ENCODE assay signal across 7 cellular contexts in genomic region chr5:38994329-38994927, GRCh38.
DNase-seq lines count a peak whose midpoint lies in the region; FAIRE-seq and TF ChIP-seq lines count a peak whose summit lies in the region.

No MANE protein-coding gene starts in this region.

- H3K4me3 ChIP-seq in brain microvascular endothelial cell (ENCODE audit: low read depth, low read length): no peak overlapping the region
- H3K4me3 ChIP-seq in tibial nerve: no peak overlapping the region

- TF ChIP-seq CTCF in H9 (conservative IDR thresholded peaks at IDR 0.05) (peak; percentile 62), brain microvascular endothelial cell (IDR thresholded peaks at IDR 0.05; ENCODE audit: low read depth, low read length, missing control alignments) (peak; percentile 67), tibial nerve (IDR thresholded peaks at IDR 0.05) (peak in 4 of 5 experiments; percentile 33 to 50 (median 45))

- no peak overlapping the region for H2BK5ac ChIP-seq in H9 (ENCODE audit: insufficient read length, low read length)

- no peak overlapping the region for H4K8ac ChIP-seq in H9 (replicated peaks; ENCODE audit: insufficient read length, low read depth, low read length)

- no peak overlapping the region for H3K27ac ChIP-seq in H9 (ENCODE audit: insufficient read length, low read depth, low read length)
- no peak overlapping the region for H3K27ac ChIP-seq in brain microvascular endothelial cell
- no peak overlapping the region for H3K27ac ChIP-seq in tibial nerve

- no peak overlapping the region for H3K4me3 Mint-ChIP-seq in H9

- H3K18ac ChIP-seq in H9 (ENCODE audit: insufficient read length, low read depth, low read length): no peak overlapping the region

- H3K27ac Mint-ChIP-seq in H9: no peak overlapping the region

- WGBS in H9 (ENCODE audit: extremely low coverage, insufficient read length, low lambda C conversion rate): no CpG with 5 or more reads among the region's 5 CpGs
- 29 to 32% methylated on average over 5 of the region's 5 CpGs for WGBS in tibial nerve, 2 donors

- peak; percentile 97 for FAIRE-seq in islet of Langerhans (lab: Jason Lieb, UNC)

- peaks cover 13 to 18% of the 10 kb centered on the region in 2 experiments for H3K9me3 Mint-ChIP-seq in H9

- no peaks in the 10 kb centered on the region for H4K20me1 ChIP-seq in H9 (ENCODE audit: control insufficient read depth, insufficient read depth, insufficient read length)

- H3K23ac ChIP-seq in H9 (ENCODE audit: insufficient read length, low read depth, low read length): no peak overlapping the region

- H3T11ph ChIP-seq in H9 (ENCODE audit: low read length): no peak overlapping the region

- TF ChIP-seq EP300 in tibial nerve (IDR thresholded peaks at IDR 0.05): no peak

- H4K5ac ChIP-seq in H9 (ENCODE audit: insufficient read length, low read depth, low read length): no peak overlapping the region

- H4K91ac ChIP-seq in H9 (ENCODE audit: insufficient read length, low read depth, low read length): no peak overlapping the region

- no peak overlapping the region for H3K4me2 ChIP-seq in H9 (ENCODE audit: insufficient read depth, insufficient read length, low read length)

- in situ Hi-C loops in brain microvascular endothelial cell (cut with HindIII; ENCODE audit: low pct_ligation_motif_present, low sequenced_read_pairs): no loop called here

- no peaks in the 10 kb centered on the region for H3K79me1 ChIP-seq in H9 (ENCODE audit: insufficient read depth, low read depth, low read length, poor library complexity, severe bottlenecking)

- H2BK15ac ChIP-seq in H9 (ENCODE audit: low read depth, low read length): no peak overlapping the region

- no peaks in the 10 kb centered on the region for H3K9me3 ChIP-seq in H9 (ENCODE audit: control insufficient read depth, low read depth, low read length)
- H3K9me3 ChIP-seq in tibial nerve: peaks cover 0 to 6% (median 2%) of the 10 kb centered on the region in 4 donors

- no peak overlapping the region for H2BK12ac ChIP-seq in H9 (ENCODE audit: insufficient read length, low read depth, low read length)

- H3K9ac ChIP-seq in H9 (ENCODE audit: extremely low read depth, insufficient read length, low read length): no peak overlapping the region

- H3K14ac ChIP-seq in H9 (ENCODE audit: insufficient read depth, low read length): no peak overlapping the region

- peaks cover 18 to 35% (median 25%) of the 10 kb centered on the region in 3 experiments for H3K36me3 Mint-ChIP-seq in H9 (ENCODE audit: insufficient read depth in 1 of 3, low read depth in 3 of 3)

- H3K36me3 ChIP-seq in brain microvascular endothelial cell (replicated peaks): peaks cover 9% of the 10 kb centered on the region
- peaks cover 0 to 25% (median 0%) of the 10 kb centered on the region in 3 donors for H3K36me3 ChIP-seq in tibial nerve

- no peak overlapping the region for H2AFZ ChIP-seq in H9 (ENCODE audit: low read length)

- H2BK120ac ChIP-seq in H9 (ENCODE audit: low read depth, low read length, poor library complexity, severe bottlenecking): no peak overlapping the region

- no peak overlapping the region for H3K4ac ChIP-seq in H9 (ENCODE audit: low read depth, low read length)

- no peaks in the 10 kb centered on the region for H3K79me2 ChIP-seq in H9 (ENCODE audit: insufficient read depth, low read length)

- no peaks in the 10 kb centered on the region for H3K23me2 ChIP-seq in H9 (ENCODE audit: insufficient read length, low read depth, low read length, poor library complexity, severe bottlenecking)

- H3K4me1 ChIP-seq in H9 (ENCODE audit: insufficient read depth, low read length): no peaks in the 10 kb centered on the region
- H3K4me1 ChIP-seq in tibial nerve: peaks cover 0 to 16% (median 0%) of the 10 kb centered on the region in 4 donors

- TF ChIP-seq POLR2A in tibial nerve (IDR thresholded peaks at IDR 0.05): no peak

- H3K4me1 Mint-ChIP-seq in H9: peaks cover 5 to 7% of the 10 kb centered on the region in 2 experiments; a peak in 3 of 4 replicates

- no peaks in the 10 kb centered on the region for H3K27me3 Mint-ChIP-seq in H9 (ENCODE audit: low read depth)

- no peak overlapping the region for H2BK20ac ChIP-seq in H9 (ENCODE audit: low read depth, low read length, poor library complexity, severe bottlenecking)

- no peak overlapping the region for H2AK5ac ChIP-seq in H9 (ENCODE audit: insufficient read length, low read length)

- no peak overlapping the region for H3K56ac ChIP-seq in H9 (ENCODE audit: insufficient read length, low read depth, low read length)

- DNase-seq in DMS53 treated with DMSO at 0.1 percent for 48 hours (lab: John Stamatoyannopoulos, UW; ENCODE audit: unreplicated experiment) (peak; percentile 54), H9 (no peak), NCI-H446 treated with DMSO at 0.1 percent for 48 hours (lab: John Stamatoyannopoulos, UW) (peak; percentile 79), brain microvascular endothelial cell (peak; percentile 70), tibial nerve (ENCODE audit: low spot score in 2 of 2) (peak in 1 of 2 donors; percentile 34), NCI-H69 (lab: John Stamatoyannopoulos, UW) (no peak)

- H3K27me3 ChIP-seq in H9 (ENCODE audit: insufficient read depth, low read length) (no peaks in the 10 kb centered on the region), brain microvascular endothelial cell (replicated peaks) (no peaks in the 10 kb centered on the region), tibial nerve (no peaks in the 10 kb centered on the region)

Comparison
In these comparisons a context has a peak if more than half of its experiments do, and no peak if none do; other contexts are left out.
1. DNase-seq: peak in DMS53 treated with DMSO at 0.1 percent for 48 hours (single experiment), NCI-H446 treated with DMSO at 0.1 percent for 48 hours (single experiment) and brain microvascular endothelial cell (single experiment); none in H9 (single experiment) and NCI-H69 (single experiment).
2. Peak in every context shown above with its lines, with median percentiles within 50 percentile points of each other: CTCF ChIP-seq.